19 cellular contexts compared by ENCODE assay signal in genomic region chr9:2028888-2029287, GRCh38. TPM values are rescaled to one million over a fixed set of nuclear protein-coding genes. Genes with fewer than 3 reads are reported as not detected.
DNase-seq lines count a peak whose midpoint lies in the region; ATAC-seq and TF ChIP-seq lines count a peak whose summit lies in the region.
"Had no signal": no experiment of that assay in that cellular context is flagged by ENCODE, and none has a peak within 500 bp of the region (broad histone marks: within the 10 kb centered on the region; RNA-seq: fewer than 3 reads in every experiment).

No MANE protein-coding gene starts in this region.

- ATAC-seq in naive thymus-derived CD8-positive, alpha-beta T cell: no peak
- ATAC-seq in HG03571 (IDR thresholded peaks at IDR 0.05; ENCODE audit: unreplicated experiment): no peak

- H3K4me3 Mint-ChIP-seq in activated naive CD8-positive, alpha-beta T cell: no peak overlapping the region
- H3K4me3 Mint-ChIP-seq in activated naive CD8-positive, alpha-beta T cell treated with anti-CD3 and anti-CD28 coated beads for 36 hours: no peak overlapping the region
- peak overlapping the region in 6 of 10 donors; percentile 15 to 61 (median 36) for H3K4me3 Mint-ChIP-seq in naive thymus-derived CD8-positive, alpha-beta T cell
- H3K4me3 Mint-ChIP-seq: CD14-positive monocyte had no signal

- no peak for DNase-seq in activated naive CD8-positive, alpha-beta T cell treated with anti-CD3 and anti-CD28 coated beads for 36 hours
- DNase-seq in naive thymus-derived CD8-positive, alpha-beta T cell: no peak
- no peak for DNase-seq in Ammon's horn (ENCODE audit: low spot score)
- DNase-seq in NCI-H2081 treated with DMSO at 0.1 percent for 48 hours (lab: John Stamatoyannopoulos, UW): no peak
- DNase-seq: EL, GF-D8, IMR-90, NCI-H2029 treated with DMSO at 0.1 percent for 48 hours, NCI-H2171 treated with DMSO at 0.1 percent for 48 hours, NCI-H524 treated with DMSO at 0.1 percent for 48 hours, NCI-H82, Peyer's patch, SJCRH30 had no signal

- peak overlapping the region; percentile 73 for H3K27ac ChIP-seq in VCaP
- H3K27ac ChIP-seq: KMS-11, Peyer's patch, SJCRH30 had no signal

- no peaks in the 10 kb centered on the region for H3K9me3 Mint-ChIP-seq in activated naive CD8-positive, alpha-beta T cell (ENCODE audit: low read depth)
- no peaks in the 10 kb centered on the region for H3K9me3 Mint-ChIP-seq in activated naive CD8-positive, alpha-beta T cell treated with anti-CD3 and anti-CD28 coated beads for 36 hours
- H3K9me3 Mint-ChIP-seq in naive thymus-derived CD8-positive, alpha-beta T cell: no peaks in the 10 kb centered on the region
- H3K9me3 Mint-ChIP-seq: CD14-positive monocyte had no signal

- peak overlapping the region; percentile 8 for H3K27ac Mint-ChIP-seq in activated naive CD8-positive, alpha-beta T cell
- no peak overlapping the region for H3K27ac Mint-ChIP-seq in activated naive CD8-positive, alpha-beta T cell treated with anti-CD3 and anti-CD28 coated beads for 36 hours
- H3K27ac Mint-ChIP-seq in naive thymus-derived CD8-positive, alpha-beta T cell: peak overlapping the region in 5 of 10 donors; percentile 20 to 84 (median 58)
- H3K27ac Mint-ChIP-seq: B cell had no signal

- TF ChIP-seq CTCF in VCaP (conservative IDR thresholded peaks at IDR 0.05): no peak

- POLR2A ChIA-PET in naive thymus-derived CD8-positive, alpha-beta T cell (lab: Charles Lee): interaction anchor here (2.1 kb wide), 1 partner anchor 11 kb away, joined by 11 read pairs; no protein-coding TSS in a partner anchor

- peaks cover 6% of the 10 kb centered on the region for H3K36me3 Mint-ChIP-seq in activated naive CD8-positive, alpha-beta T cell
- peaks cover 44% of the 10 kb centered on the region for H3K36me3 Mint-ChIP-seq in activated naive CD8-positive, alpha-beta T cell treated with anti-CD3 and anti-CD28 coated beads for 36 hours
- peaks cover 5 to 68% (median 17%) of the 10 kb centered on the region in 3 donors for H3K36me3 Mint-ChIP-seq in naive thymus-derived CD8-positive, alpha-beta T cell

- no peaks in the 10 kb centered on the region for H3K27me3 Mint-ChIP-seq in activated naive CD8-positive, alpha-beta T cell
- no peaks in the 10 kb centered on the region for H3K27me3 Mint-ChIP-seq in activated naive CD8-positive, alpha-beta T cell treated with anti-CD3 and anti-CD28 coated beads for 36 hours
- H3K27me3 Mint-ChIP-seq in naive thymus-derived CD8-positive, alpha-beta T cell: no peaks in the 10 kb centered on the region
- H3K27me3 Mint-ChIP-seq: B cell had no signal

- peaks cover 83% of the 10 kb centered on the region for H3K4me1 Mint-ChIP-seq in activated naive CD8-positive, alpha-beta T cell (ENCODE audit: low read depth)
- peaks cover 72% of the 10 kb centered on the region for H3K4me1 Mint-ChIP-seq in activated naive CD8-positive, alpha-beta T cell treated with anti-CD3 and anti-CD28 coated beads for 36 hours
- peaks cover 48 to 86% (median 84%) of the 10 kb centered on the region in 4 donors for H3K4me1 Mint-ChIP-seq in naive thymus-derived CD8-positive, alpha-beta T cell

RNA-seq across cellular contexts. Expression of gene SMARCA2, which starts 13.7 kb away (rescaled TPM):
- 10 to 100 TPM; 90.0 to 91.5 TPM for total RNA-seq in activated naive CD8-positive, alpha-beta T cell treated with anti-CD3 and anti-CD28 coated beads for 36 hours
- total RNA-seq in naive thymus-derived CD8-positive, alpha-beta T cell: 100 to 1,000 TPM; 236 to 238 TPM
- 10 to 100 TPM; 36.1 to 78.7 (median 37.9) TPM for polyA plus RNA-seq in naive thymus-derived CD8-positive, alpha-beta T cell

Comparison
In these comparisons a context has a peak if more than half of its experiments do, and no peak if none do; other contexts are left out.
1. H3K4me3 Mint-ChIP-seq: peak in naive thymus-derived CD8-positive, alpha-beta T cell (6 of 10); none in activated naive CD8-positive, alpha-beta T cell (single experiment) and activated naive CD8-positive, alpha-beta T cell treated with anti-CD3 and anti-CD28 coated beads for 36 hours (single experiment).